Comparison of ENCODE assay signal across 13 cellular contexts in the genomic region with DNA sequence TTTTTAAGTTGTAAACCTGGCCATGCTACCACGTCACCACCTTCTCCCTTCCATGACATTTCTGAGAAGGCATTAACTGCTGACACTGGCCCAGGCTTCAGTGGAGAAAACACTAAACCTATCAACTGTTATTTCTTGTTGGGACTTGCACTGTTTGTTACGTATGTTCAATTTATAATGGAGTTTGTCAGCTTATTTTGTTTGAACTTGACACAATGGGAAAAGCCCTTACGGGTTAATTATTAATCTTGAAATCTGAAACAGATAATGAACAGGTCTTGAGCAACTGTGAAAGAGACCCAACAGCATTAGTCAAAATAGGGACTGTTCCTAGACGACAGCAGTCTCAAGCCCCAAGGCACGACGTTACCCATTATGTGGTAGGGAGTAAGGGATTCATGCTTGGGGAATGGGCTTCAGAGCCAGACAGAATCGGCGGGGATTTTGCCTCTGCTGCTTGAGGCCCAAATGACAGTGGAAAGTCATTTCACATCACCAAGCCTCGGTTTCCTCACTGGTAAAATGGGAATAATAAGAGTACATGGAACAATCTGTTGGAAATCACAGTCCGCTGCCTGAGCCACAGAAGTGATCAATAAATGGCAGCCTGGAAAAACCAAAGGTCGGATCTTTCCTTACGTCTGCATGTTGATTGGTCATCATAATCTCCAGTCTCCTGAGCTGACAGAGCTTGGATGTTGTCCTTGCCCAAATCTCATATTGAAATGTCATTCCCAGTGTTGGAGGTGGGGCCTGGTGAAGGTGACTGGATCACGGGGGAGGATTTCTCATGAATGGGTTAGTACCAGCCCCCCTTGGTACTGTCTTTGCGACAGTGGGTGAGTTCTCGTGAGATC. TPM values are rescaled to one million over a fixed set of nuclear protein-coding genes. Genes with fewer than 3 reads are reported as not detected.
DNase-seq lines count a peak whose midpoint lies in the region; ATAC-seq, FAIRE-seq and TF ChIP-seq lines count a peak whose summit lies in the region.
"Had no signal": no experiment of that assay in that cellular context is flagged by ENCODE, and none has a peak within 500 bp of the region (broad histone marks: within the 10 kb centered on the region; RNA-seq: fewer than 3 reads in every experiment).

No MANE protein-coding gene starts in this region.

- TF ChIP-seq CTCF in suprapubic skin (IDR thresholded peaks at IDR 0.05), result no peak

- DNase-seq in GM19239 (ENCODE audit: insufficient read length, low spot score) (peak; percentile 3), suprapubic skin (ENCODE audit: low spot score in 2 of 2) (no peak), NCI-H774 (lab: John Stamatoyannopoulos, UW) (no peak), NCI-H69 (lab: John Stamatoyannopoulos, UW) (no peak)
- DNase-seq: amniotic stem cell, left lung, NCI-H1694 treated with DMSO at 0.1 percent for 48 hours had no signal

- H3K9me3 ChIP-seq in esophagus (ENCODE audit: control insufficient read depth in 2 of 2, insufficient read depth in 1 of 2, low read depth in 1 of 2, low read length in 1 of 2) (no peaks in the 10 kb centered on the region), suprapubic skin (no peaks in the 10 kb centered on the region)

- FAIRE-seq in GM19239 (lab: Jason Lieb, UNC), result peak; percentile 81
- FAIRE-seq: G401.6 had no signal

- no peak overlapping the region for H3K4me3 ChIP-seq in esophagus (ENCODE audit: low read depth in 1 of 2, low read length in 2 of 2)
- no peak overlapping the region for H3K4me3 ChIP-seq in suprapubic skin
- H3K4me3 ChIP-seq: left lung had no signal

- ATAC-seq in HG03095 (IDR thresholded peaks at IDR 0.05; ENCODE audit: unreplicated experiment) (peak; percentile 66), HG03457 (IDR thresholded peaks at IDR 0.05; ENCODE audit: unreplicated experiment) (no peak)
- ATAC-seq: left lung; natural killer cell treated with Interleukin-12 subunit alpha and Interleukin-12 subunit beta and Interleukin-15 and Interleukin-18, amount 100 ng/mL, for 72 hours; WTC11 had no signal

- no peaks in the 10 kb centered on the region for H3K27me3 ChIP-seq in esophagus (ENCODE audit: control insufficient read depth in 1 of 2, insufficient read depth in 2 of 2, low read length in 2 of 2)
- no peaks in the 10 kb centered on the region for H3K27me3 ChIP-seq in suprapubic skin
- H3K27me3 ChIP-seq: left lung had no signal

- 68% methylated on average over 15 of the region's 15 CpGs for WGBS in esophagus, 2 donors
- WGBS in suprapubic skin, result 75% methylated on average over 15 of the region's 15 CpGs

- no peaks in the 10 kb centered on the region for H3K36me3 ChIP-seq in esophagus (ENCODE audit: control insufficient read depth in 2 of 2, insufficient read depth in 2 of 2, low read length in 1 of 2)
- no peaks in the 10 kb centered on the region for H3K36me3 ChIP-seq in suprapubic skin
- H3K36me3 ChIP-seq: left lung had no signal

- peaks cover 0 to 5% of the 10 kb centered on the region in 2 donors for H3K4me1 ChIP-seq in esophagus (ENCODE audit: control insufficient read depth in 2 of 2, insufficient read depth in 2 of 2, low read length in 1 of 2)
- no peaks in the 10 kb centered on the region for H3K4me1 ChIP-seq in suprapubic skin
- H3K4me1 ChIP-seq: left lung had no signal

- H3K27ac ChIP-seq in esophagus (ENCODE audit: low read depth in 2 of 2, low read length in 1 of 2) (peak overlapping the region; percentile 68 to 80), suprapubic skin (peak overlapping the region; percentile 39)
- H3K27ac ChIP-seq: left lung had no signal

- TF ChIP-seq POLR2A in suprapubic skin (IDR thresholded peaks at IDR 0.05), result no peak

- no peak for TF ChIP-seq EP300 in suprapubic skin (IDR thresholded peaks at IDR 0.05)

RNA-seq across cellular contexts. Expression of a gene that starts 44.5 kb away (rescaled TPM):
- polyA plus RNA-seq in esophagus, result 10 to 100 TPM; 19.5 to 24.3 TPM
- 100 to 1,000 TPM in 1 of 4 donors, 10 to 100 TPM in 3; 71.9 to 135 (median 87.9) TPM for total RNA-seq in suprapubic skin
